25 cellular contexts compared by ENCODE assay signal in genomic region chr1:214989341-214989740, GRCh38.
DNase-seq lines count a peak whose midpoint lies in the region; ATAC-seq and FAIRE-seq lines count a peak whose summit lies in the region.
"Had no signal": no experiment of that assay in that cellular context is flagged by ENCODE, and none has a peak within 500 bp of the region (broad histone marks: within the 10 kb centered on the region; RNA-seq: fewer than 3 reads in every experiment).

No MANE protein-coding gene starts in this region.

- no peak overlapping the region for H3K9ac ChIP-seq in adipocyte (ENCODE audit: low read length)

- no peak for ATAC-seq in GM21529 (IDR thresholded peaks at IDR 0.05; ENCODE audit: unreplicated experiment)
- ATAC-seq: activated CD8-positive, alpha-beta T cell treated with anti-CD3 and anti-CD28 coated beads for 36 hours; activated T-cell treated with anti-CD3 and anti-CD28 coated beads, Interleukin-2, amount 50 U/mL, for 72 hours; GM12878; stimulated activated naive CD8-positive, alpha-beta T cell treated with anti-CD3 and anti-CD28 coated beads, Interleukin-15, Interleukin-2, amounts not matched to agents 100 U/mL and 50 U/mL, for 24 hours; T-cell had no signal

- H3K9me3 ChIP-seq in adipocyte (ENCODE audit: control insufficient read depth, low read length) = no peaks in the 10 kb centered on the region
- H3K9me3 ChIP-seq: psoas muscle had no signal

- no peak for FAIRE-seq in GM19239 (lab: Jason Lieb, UNC)
- FAIRE-seq: A204.1, GM12878, islet of Langerhans had no signal

- H3K4me3 ChIP-seq in adipocyte (ENCODE audit: low read length) = no peak overlapping the region
- H3K4me3 ChIP-seq: coronary artery, GM12878, psoas muscle had no signal

- no peaks in the 10 kb centered on the region for H3K36me3 ChIP-seq in adipocyte (ENCODE audit: control insufficient read depth, insufficient read depth, low read length, severe bottlenecking)

- H3K27me3 ChIP-seq in adipocyte (replicated peaks; ENCODE audit: control insufficient read depth, insufficient read depth, low read length) = no peaks in the 10 kb centered on the region

- peak; percentile 2 for DNase-seq in NCI-H748 (lab: John Stamatoyannopoulos, UW; ENCODE audit: unreplicated experiment)
- no peak for DNase-seq in NCI-H748 treated with DMSO at 0.1 percent for 48 hours (lab: John Stamatoyannopoulos, UW)
- peak; percentile 58 for DNase-seq in adipocyte (ENCODE audit: low read depth)
- peak; percentile 93 for DNase-seq in fibroblast of peridontal ligament (ENCODE audit: extremely low read depth)
- peak; percentile 76 for DNase-seq in stromal cell of bone marrow (ENCODE audit: low read depth)
- no peak for DNase-seq in GF-D8 (lab: John Stamatoyannopoulos, UW)
- no peak for DNase-seq in GM19239 (ENCODE audit: insufficient read length, low spot score)
- DNase-seq: activated CD8-positive, alpha-beta T cell treated with anti-CD3 and anti-CD28 coated beads for 36 hours; activated T-cell treated with anti-CD3 and anti-CD28 coated beads, Interleukin-2, amount 50 U/mL, for 72 hours; CD8-positive, alpha-beta memory T cell; H7; head of caudate nucleus; mesendoderm; NCI-H1930; NCI-H526; psoas muscle; RPMI8226; stimulated activated CD4-positive, alpha-beta T cell treated with anti-CD3 and anti-CD28 coated beads, Interleukin-15, amount 100 ng/mL, for 24 hours; stimulated activated naive CD8-positive, alpha-beta T cell treated with anti-CD3 and anti-CD28 coated beads, Interleukin-15, Interleukin-2, amounts not matched to agents 100 U/mL and 50 U/mL, for 24 hours; T-cell had no signal

- peaks cover 10% of the 10 kb centered on the region for H3K4me1 ChIP-seq in adipocyte (ENCODE audit: control insufficient read depth, insufficient read depth, low read length)
- H3K4me1 ChIP-seq: psoas muscle had no signal

Comparison
In these comparisons a context has a peak if more than half of its experiments do, and no peak if none do; other contexts are left out.
1. DNase-seq: peak in NCI-H748 (single experiment), adipocyte (single experiment), fibroblast of peridontal ligament (single experiment) and stromal cell of bone marrow (single experiment); none in NCI-H748 treated with DMSO at 0.1 percent for 48 hours (single experiment), GF-D8 (single experiment) and GM19239 (single experiment).